Comparison of ENCODE assay signal across 31 cellular contexts in the genomic region with DNA sequence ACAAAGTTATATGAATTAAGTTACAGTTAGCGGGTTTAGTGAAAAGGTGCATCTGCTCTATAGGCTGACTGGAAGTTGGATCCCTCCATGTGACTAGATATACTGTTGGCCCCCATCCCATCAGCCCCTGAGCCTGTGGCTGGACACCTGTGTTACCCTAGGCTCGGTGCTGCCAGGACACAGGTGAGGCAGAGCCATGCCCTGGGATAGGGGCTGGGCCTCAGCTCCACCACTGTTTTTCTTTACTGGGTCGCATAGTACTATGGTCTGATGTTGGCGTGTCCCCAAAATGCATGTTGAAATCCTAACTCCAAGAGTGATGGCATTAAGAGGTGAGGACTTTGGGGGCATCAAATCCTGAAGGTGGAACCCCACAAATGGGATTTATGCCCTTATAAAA.
DNase-seq lines count a peak whose midpoint lies in the region; TF ChIP-seq lines count a peak whose summit lies in the region.
"Had no signal": no experiment of that assay in that cellular context is flagged by ENCODE, and none has a peak within 500 bp of the region (broad histone marks: within the 10 kb centered on the region; RNA-seq: fewer than 3 reads in every experiment).

No MANE protein-coding gene starts in this region.

- POLR2A ChIA-PET in GM10248 (lab: Yijun Ruan, JAX): no interaction called here

- WGBS in esophagus muscularis mucosa: 100% methylated on average over 3 of the region's 4 CpGs

- H3K9me3 ChIP-seq in esophagus muscularis mucosa: peaks cover 0 to 11% (median 9%) of the 10 kb centered on the region in 4 donors
- H3K9me3 ChIP-seq: BE2C, Caco-2 had no signal

- H3K36me3 Mint-ChIP-seq in osteocyte (ENCODE audit: unreplicated experiment): no peaks in the 10 kb centered on the region
- no peaks in the 10 kb centered on the region for H3K36me3 Mint-ChIP-seq in T-helper 2 cell treated with Interferon-gamma antibody and Interleukin-4, amounts not matched to agents 5 μg/mL and 100 μg/mL, for 36 hours (ENCODE audit: low read depth)
- H3K36me3 Mint-ChIP-seq: CD4-positive, alpha-beta memory T cell; CD4-positive, CD25-positive, alpha-beta regulatory T cell; CD8-positive, alpha-beta T cell had no signal

- no peak overlapping the region for H3K27ac Mint-ChIP-seq in osteocyte (ENCODE audit: unreplicated experiment)
- no peak overlapping the region for H3K27ac Mint-ChIP-seq in T-helper 2 cell treated with Interferon-gamma antibody and Interleukin-4, amounts not matched to agents 5 μg/mL and 100 μg/mL, for 36 hours
- H3K27ac Mint-ChIP-seq: B cell; CD4-positive, alpha-beta T cell; CD4-positive, CD25-positive, alpha-beta regulatory T cell; CD8-positive, alpha-beta T cell had no signal

- TF ChIP-seq EP300 in esophagus muscularis mucosa (IDR thresholded peaks at IDR 0.05): no peak

- H3K36me3 ChIP-seq in esophagus muscularis mucosa: no peaks in the 10 kb centered on the region
- H3K36me3 ChIP-seq: BE2C, BLaER1 had no signal

- H3K27ac ChIP-seq in esophagus muscularis mucosa (replicated peaks in 1 of 4): no peak overlapping the region
- H3K27ac ChIP-seq: 22Rv1; A549; BLaER1; BLaER1 treated with 17β-estradiol and CSF1 and Interleukin-3, amounts not matched to agents 10 nM and 100 nM; C4-2B had no signal

- no peak overlapping the region for H3K4me3 ChIP-seq in esophagus muscularis mucosa
- H3K4me3 ChIP-seq: A549; BLaER1; BLaER1 treated with 17β-estradiol and CSF1 and Interleukin-3, amounts not matched to agents 10 nM and 100 nM had no signal

- H3K9me3 Mint-ChIP-seq in osteocyte (ENCODE audit: unreplicated experiment): no peaks in the 10 kb centered on the region
- H3K9me3 Mint-ChIP-seq in T-helper 2 cell treated with Interferon-gamma antibody and Interleukin-4, amounts not matched to agents 5 μg/mL and 100 μg/mL, for 36 hours: peaks cover 13% of the 10 kb centered on the region
- H3K9me3 Mint-ChIP-seq: CD4-positive, alpha-beta T cell had no signal

- H3K4me3 Mint-ChIP-seq in osteocyte (ENCODE audit: unreplicated experiment): no peak overlapping the region
- no peak overlapping the region for H3K4me3 Mint-ChIP-seq in T-helper 2 cell treated with Interferon-gamma antibody and Interleukin-4, amounts not matched to agents 5 μg/mL and 100 μg/mL, for 36 hours
- H3K4me3 Mint-ChIP-seq: B cell; CD14-positive monocyte; CD4-positive, alpha-beta memory T cell; CD4-positive, alpha-beta T cell; CD4-positive, CD25-positive, alpha-beta regulatory T cell; CD8-positive, alpha-beta memory T cell; CD8-positive, alpha-beta T cell had no signal

- no peak for TF ChIP-seq POLR2A in esophagus muscularis mucosa (IDR thresholded peaks at IDR 0.05; ENCODE audit: low read depth)

- H3K4me1 Mint-ChIP-seq in osteocyte (ENCODE audit: unreplicated experiment): no peaks in the 10 kb centered on the region
- H3K4me1 Mint-ChIP-seq in T-helper 2 cell treated with Interferon-gamma antibody and Interleukin-4, amounts not matched to agents 5 μg/mL and 100 μg/mL, for 36 hours (ENCODE audit: low read depth): peaks cover 2% of the 10 kb centered on the region
- H3K4me1 Mint-ChIP-seq: B cell; CD14-positive monocyte; CD4-positive, alpha-beta memory T cell; CD4-positive, CD25-positive, alpha-beta regulatory T cell; CD8-positive, alpha-beta memory T cell had no signal

- H3K4me1 ChIP-seq in esophagus muscularis mucosa: no peaks in the 10 kb centered on the region
- H3K4me1 ChIP-seq: A549; BE2C; BLaER1; BLaER1 treated with 17β-estradiol and CSF1 and Interleukin-3, amounts not matched to agents 10 nM and 100 nM; Caco-2 had no signal

- CTCF ChIA-PET in GM10248 (lab: Yijun Ruan, JAX): no interaction called here

- TF ChIP-seq CTCF in esophagus muscularis mucosa (IDR thresholded peaks at IDR 0.05): no peak
- TF ChIP-seq CTCF in osteocyte (IDR thresholded peaks at IDR 0.05): no peak
- no peak for TF ChIP-seq CTCF in GM10248 (IDR thresholded peaks at IDR 0.05; ENCODE audit: control extremely low read depth, extremely low read depth, low read depth, missing control alignments)

- H3K27me3 Mint-ChIP-seq in osteocyte (ENCODE audit: unreplicated experiment): peaks cover 2% of the 10 kb centered on the region
- H3K27me3 Mint-ChIP-seq in T-helper 2 cell treated with Interferon-gamma antibody and Interleukin-4, amounts not matched to agents 5 μg/mL and 100 μg/mL, for 36 hours (ENCODE audit: low read depth): no peaks in the 10 kb centered on the region
- H3K27me3 Mint-ChIP-seq: CD4-positive, alpha-beta memory T cell; CD4-positive, alpha-beta T cell had no signal

- DNase-seq in esophagus muscularis mucosa (ENCODE audit: extremely low spot score): peak; percentile 55
- DNase-seq in osteocyte (ENCODE audit: extremely low spot score, unreplicated experiment): peak; percentile 67
- no peak for DNase-seq in T-helper 2 cell treated with Interferon-gamma antibody and Interleukin-4, amounts not matched to agents 5 μg/mL and 100 μg/mL, for 36 hours (ENCODE audit: low spot score)
- no peak for DNase-seq in GM10248 (ENCODE audit: extremely low spot score)
- DNase-seq: 8988T; ACHN; AML-193; BE2C; C1 segment of cervical spinal cord; Caco-2; Calu3; CD4-positive, alpha-beta memory T cell; CD4-positive, alpha-beta T cell; CD4-positive, CD25-positive, alpha-beta regulatory T cell; CD8-positive, alpha-beta memory T cell; CD8-positive, alpha-beta T cell; COR-L47; DMS 273 treated with DMSO at 0.1 percent for 48 hours; DMS153; DMS53; DMS79; DMS79 treated with DMSO at 0.1 percent for 48 hours; DND-41; EL had no signal

- no peaks in the 10 kb centered on the region for H3K27me3 ChIP-seq in esophagus muscularis mucosa
- H3K27me3 ChIP-seq: BE2C; BLaER1; BLaER1 treated with 17β-estradiol and CSF1 and Interleukin-3, amounts not matched to agents 10 nM and 100 nM had no signal

- intact Hi-C loops in esophagus muscularis mucosa (cut with DNase I): no loop called here

Comparison
In these comparisons a context has a peak if more than half of its experiments do, and no peak if none do; other contexts are left out.
1. DNase-seq: peak in esophagus muscularis mucosa (single experiment) and osteocyte (single experiment); none in T-helper 2 cell treated with Interferon-gamma antibody and Interleukin-4, amounts not matched to agents 5 μg/mL and 100 μg/mL, for 36 hours (single experiment) and GM10248 (single experiment).